ENCODE assay signal across 8 cellular contexts in genomic region chr22:50271519-50271970, GRCh38. TPM values are rescaled to one million over a fixed set of nuclear protein-coding genes. Genes with fewer than 3 reads are reported as not detected.
DNase-seq lines count a peak whose midpoint lies in the region; ATAC-seq and TF ChIP-seq lines count a peak whose summit lies in the region.

No MANE protein-coding gene starts in this region.

- peaks cover 35% of the 10 kb centered on the region for H3K36me3 Mint-ChIP-seq in dendritic cell treated with granulocyte-macrophage colony-stimulating factor and Interleukin-4, amounts not matched to agents 40 ng/mL and 50 ng/mL, for 4 days (ENCODE audit: low read depth)

- intact Hi-C loops in dendritic cell treated with granulocyte-macrophage colony-stimulating factor and Interleukin-4, amounts not matched to agents 40 ng/mL and 50 ng/mL, for 4 days (cut with micrococcal nuclease): loop anchor here (5.0 kb wide), 1 partner anchor 36 kb away; the partner anchor contains the start of gene PLXNB2
- intact Hi-C loops in sciatic nerve (cut with DNase I): no loop called here

- H3K4me1 Mint-ChIP-seq in dendritic cell treated with granulocyte-macrophage colony-stimulating factor and Interleukin-4, amounts not matched to agents 40 ng/mL and 50 ng/mL, for 4 days (ENCODE audit: low read depth): peaks cover 41% of the 10 kb centered on the region

- peak; percentile 86 for DNase-seq in GM10248 (ENCODE audit: extremely low spot score)
- DNase-seq in NAMALWA (ENCODE audit: low spot score): peak; percentile 65
- DNase-seq in lung (ENCODE audit: low spot score): peak; percentile 56
- peak; percentile 40 for DNase-seq in stimulated activated naive CD4-positive, alpha-beta T cell treated with Interleukin-2 at 50 U/mL for 16 hours (lab: John Stamatoyannopoulos, UW)
- no peak for DNase-seq in sciatic nerve (ENCODE audit: low spot score)

- no peak overlapping the region for H3K27ac Mint-ChIP-seq in dendritic cell treated with granulocyte-macrophage colony-stimulating factor and Interleukin-4, amounts not matched to agents 40 ng/mL and 50 ng/mL, for 4 days

- H3K36me3 ChIP-seq in lung (ENCODE audit: control insufficient read depth in 2 of 2, insufficient read depth in 2 of 2, low read length in 2 of 2): peaks cover 0 to 20% of the 10 kb centered on the region in 2 donors

- CTCF ChIA-PET in GM10248 (lab: Yijun Ruan, JAX): interaction anchor here (0.8 to 6.6 kb wide), 9 partner anchors 11 to 82 kb away, joined by 3 to 65 read pairs (median 5); partner anchors contain the start of genes DENND6B and MAPK12

- peak overlapping the region; percentile 42 for H3K4me3 Mint-ChIP-seq in dendritic cell treated with granulocyte-macrophage colony-stimulating factor and Interleukin-4, amounts not matched to agents 40 ng/mL and 50 ng/mL, for 4 days

- no peaks in the 10 kb centered on the region for H3K27me3 ChIP-seq in lung (ENCODE audit: control insufficient read depth, insufficient read depth)

- no peaks in the 10 kb centered on the region for H3K9me3 Mint-ChIP-seq in dendritic cell treated with granulocyte-macrophage colony-stimulating factor and Interleukin-4, amounts not matched to agents 40 ng/mL and 50 ng/mL, for 4 days

- ATAC-seq in lung (ENCODE audit: insufficient read depth, low FRiP score): peak; percentile 5
- no peak for ATAC-seq in sciatic nerve
- ATAC-seq in HG02678 (IDR thresholded peaks at IDR 0.05; ENCODE audit: unreplicated experiment): no peak

- H3K4me1 ChIP-seq in lung (ENCODE audit: control insufficient read depth in 2 of 2, insufficient read depth in 2 of 2, low read length in 2 of 2): peaks cover 0 to 27% of the 10 kb centered on the region in 2 donors

- POLR2A ChIA-PET in GM10248 (lab: Yijun Ruan, JAX): interaction anchor here (0.6 kb wide), 1 partner anchor 124 kb away, joined by 6 read pairs; no protein-coding TSS in a partner anchor

- TF ChIP-seq CTCF in GM10248 (IDR thresholded peaks at IDR 0.05; ENCODE audit: control extremely low read depth, extremely low read depth, low read depth, missing control alignments): peak; percentile 30
- TF ChIP-seq CTCF in WI38 (IDR thresholded peaks at IDR 0.05; ENCODE audit: low read depth, low read length): no peak
- no peak for TF ChIP-seq CTCF in lung (IDR thresholded peaks at IDR 0.05; ENCODE audit: control extremely low read depth, extremely low read depth)

- 0 to 1% methylated on average over 32 to 45 of the region's 45 CpGs for WGBS in lung, 2 donors

- H3K27ac ChIP-seq in lung (ENCODE audit: low read depth in 1 of 2, low read length in 1 of 2): no peak overlapping the region

- no peaks in the 10 kb centered on the region for H3K9me3 ChIP-seq in lung (ENCODE audit: control insufficient read depth in 2 of 2, insufficient read depth in 1 of 2, low read length in 1 of 2)

- peaks cover 46% of the 10 kb centered on the region for H3K27me3 Mint-ChIP-seq in dendritic cell treated with granulocyte-macrophage colony-stimulating factor and Interleukin-4, amounts not matched to agents 40 ng/mL and 50 ng/mL, for 4 days

- peak overlapping the region; percentile 59 for H3K4me3 ChIP-seq in WI38 (ENCODE audit: low read depth, low read length)
- H3K4me3 ChIP-seq in lung: peak overlapping the region; percentile 4

RNA-seq across cellular contexts. Expression of gene MAPK11, which starts 1.4 kb away (rescaled TPM):
- total RNA-seq in lung (10 to 100 TPM in 1 of 2 donors, 1 to 10 TPM in 1; 8.3 to 15.3 TPM), sciatic nerve (20.4 TPM)
- 10 to 100 TPM in 1 of 2 donors, 1 to 10 TPM in 1; 9.9 to 13.9 TPM for polyA plus RNA-seq in lung

RNA-seq across cellular contexts. Expression of gene MAPK12, which starts 10.1 kb away (rescaled TPM):
- total RNA-seq in lung (10 to 100 TPM; 10.4 to 11.5 TPM), sciatic nerve (17.8 TPM)
- polyA plus RNA-seq in lung: 10 to 100 TPM; 12.2 to 13.1 TPM

RNA-seq across cellular contexts. Expression of gene HDAC10, which starts 20.5 kb away (rescaled TPM):
- total RNA-seq in lung: 10 to 100 TPM; 34.2 to 53.7 TPM
- 10 to 100 TPM; 32.2 to 38.3 TPM for polyA plus RNA-seq in lung
- total RNA-seq in sciatic nerve: 32.4 TPM

RNA-seq across cellular contexts. Expression of gene TUBGCP6, which starts 26.7 kb away (rescaled TPM):
- total RNA-seq in lung (10 to 100 TPM; 51.7 to 57.8 TPM), sciatic nerve (47.6 TPM)
- 10 to 100 TPM; 26.5 to 41.1 TPM for polyA plus RNA-seq in lung

RNA-seq across cellular contexts. Expression of gene PLXNB2, which starts 35.9 kb away (rescaled TPM):
- total RNA-seq in lung (100 to 1,000 TPM; 212 to 310 TPM), sciatic nerve (160 TPM)
- polyA plus RNA-seq in lung: 100 to 1,000 TPM; 123 to 134 TPM
